16 cellular contexts compared by ENCODE assay signal in the genomic region with DNA sequence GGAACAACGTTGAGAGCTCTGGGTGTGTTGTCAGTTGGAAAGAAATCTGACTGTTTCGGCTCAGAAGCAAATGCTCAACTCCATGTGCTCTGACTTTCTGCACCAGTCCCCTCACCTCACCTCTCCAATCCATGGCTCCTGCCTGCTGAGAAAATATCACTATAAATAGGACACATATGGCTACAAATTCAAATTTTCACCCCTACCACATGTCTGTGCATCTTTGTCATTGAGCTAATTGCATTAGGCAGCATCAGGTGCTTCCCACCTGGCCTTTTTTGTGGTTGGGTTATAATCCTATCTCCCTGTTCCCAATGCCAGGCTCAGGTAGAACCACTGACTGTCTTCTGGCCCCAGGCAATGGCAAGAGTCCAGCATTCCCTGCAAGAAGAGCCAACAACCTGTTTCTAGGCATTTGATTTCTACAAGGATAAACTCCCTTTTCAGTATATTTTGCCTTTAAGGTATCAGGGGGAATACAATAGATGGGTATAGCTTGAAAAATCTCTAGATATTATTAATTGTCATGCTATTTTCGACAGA.
"Had no signal": no experiment of that assay in that cellular context is flagged by ENCODE, and none has a peak within 500 bp of the region (broad histone marks: within the 10 kb centered on the region; RNA-seq: fewer than 3 reads in every experiment).

No MANE protein-coding gene starts in this region.

- ATAC-seq: activated T-helper 17 cell treated with anti-CD3 and anti-CD28 coated beads, Interleukin-2, amount 50 U/mL, for 72 hours; heart right ventricle; psoas muscle; right lobe of liver had no signal

- DNase-seq: activated CD4-positive, alpha-beta T cell treated with anti-CD3 and anti-CD28 coated beads, Interleukin-2, amount 50 U/mL, for 1 hour; activated CD4-positive, CD25-positive, alpha-beta regulatory T cell; activated T-cell treated with anti-CD3 and anti-CD28 coated beads for 4 hours; heart right ventricle; kidney; left ventricle myocardium inferior; mesenchymal stem cell; occipital lobe; psoas muscle; right lobe of liver; spleen; stimulated activated CD4-positive, alpha-beta T cell treated with anti-CD3 and anti-CD28 coated beads, Interleukin-1b, Interleukin-23, amount 100 ng/mL, for 48 hours; tibial artery had no signal

- H3K27me3 ChIP-seq: esophagus muscularis mucosa, heart right ventricle, right lobe of liver, spleen, tibial artery, vagina had no signal

- H3K4me3 ChIP-seq: esophagus muscularis mucosa, heart right ventricle, left ventricle myocardium inferior, psoas muscle, right lobe of liver, spleen, tibial artery, vagina had no signal

- H3K9me3 ChIP-seq: esophagus muscularis mucosa, heart right ventricle, left ventricle myocardium inferior, psoas muscle, right lobe of liver, spleen, tibial artery, vagina had no signal

- H3K36me3 ChIP-seq: esophagus muscularis mucosa, heart right ventricle, left ventricle myocardium inferior, right lobe of liver, spleen, tibial artery, vagina had no signal

- H3K27ac ChIP-seq: esophagus muscularis mucosa, heart right ventricle, left ventricle myocardium inferior, psoas muscle, right lobe of liver, spleen, tibial artery, vagina had no signal

- H3K4me1 ChIP-seq: esophagus muscularis mucosa, heart right ventricle, left ventricle myocardium inferior, psoas muscle, right lobe of liver, spleen, tibial artery, vagina had no signal
